ENCODE assay signal across 6 cellular contexts in the genomic region with DNA sequence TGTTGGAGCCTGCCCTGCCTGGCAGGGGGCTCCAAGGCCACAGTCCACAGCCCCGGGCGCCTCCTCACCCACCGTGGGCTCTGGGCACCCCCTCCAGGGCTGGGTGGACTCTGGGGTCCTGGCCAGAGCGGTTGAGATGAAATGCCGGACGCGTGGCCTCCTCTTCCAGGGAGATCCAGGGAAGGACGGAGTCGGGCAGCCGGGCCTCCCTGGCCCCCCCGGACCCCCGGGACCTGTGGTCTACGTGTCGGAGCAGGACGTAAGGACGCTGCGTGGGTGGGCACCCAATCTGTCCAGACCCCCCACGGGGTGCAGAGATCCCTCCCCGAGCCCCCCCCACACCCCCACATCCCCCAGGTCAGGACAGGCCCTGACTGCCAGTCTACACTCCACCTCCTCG.
"Had no signal": no experiment of that assay in that cellular context is flagged by ENCODE, and none has a peak within 500 bp of the region (broad histone marks: within the 10 kb centered on the region; RNA-seq: fewer than 3 reads in every experiment).

No MANE protein-coding gene starts in this region.

- DNase-seq: H9, IMR-90, KG1 had no signal

- H3K4me3 ChIP-seq: GM23338, K562 had no signal

- ATAC-seq: GM23338, HCT116, K562 had no signal

- H3K4me2 ChIP-seq: GM23338 had no signal
